ENCODE assay signal across 1 cellular context in genomic region chr2:69030791-69031190, GRCh38.
TF ChIP-seq lines count a peak whose summit lies in the region.

No MANE protein-coding gene starts in this region.

TF ChIP-seq in K562, 482 proteins besides CTCF, POLR2A, EP300 and RAD21:
- TF ChIP-seq PKNOX1 (IDR thresholded peaks at IDR 0.05) (no peak), ZNF75A (CRISPR knock-in tag; IDR thresholded peaks at IDR 0.05) (no peak), XRCC4 (IDR thresholded peaks at IDR 0.05; ENCODE audit: extremely low read depth, insufficient read depth, insufficient read length) (no peak), ARHGAP35 (IDR thresholded peaks at IDR 0.05; ENCODE audit: partially characterized antibody) (no peak), HNRNPLL (IDR thresholded peaks at IDR 0.05; ENCODE audit: low read depth, low read length, poor library complexity, severe bottlenecking) (no peak), FOXA3 (CRISPR knock-in tag; conservative IDR thresholded peaks at IDR 0.05 in 1 of 2, IDR thresholded peaks at IDR 0.05 in 1 of 2) (no peak), GTF2A2 (tag; IDR thresholded peaks at IDR 0.05) (no peak), CBFB (CRISPR knock-in tag; IDR thresholded peaks at IDR 0.05) (no peak)
- TF ChIP-seq, protein P1, sequence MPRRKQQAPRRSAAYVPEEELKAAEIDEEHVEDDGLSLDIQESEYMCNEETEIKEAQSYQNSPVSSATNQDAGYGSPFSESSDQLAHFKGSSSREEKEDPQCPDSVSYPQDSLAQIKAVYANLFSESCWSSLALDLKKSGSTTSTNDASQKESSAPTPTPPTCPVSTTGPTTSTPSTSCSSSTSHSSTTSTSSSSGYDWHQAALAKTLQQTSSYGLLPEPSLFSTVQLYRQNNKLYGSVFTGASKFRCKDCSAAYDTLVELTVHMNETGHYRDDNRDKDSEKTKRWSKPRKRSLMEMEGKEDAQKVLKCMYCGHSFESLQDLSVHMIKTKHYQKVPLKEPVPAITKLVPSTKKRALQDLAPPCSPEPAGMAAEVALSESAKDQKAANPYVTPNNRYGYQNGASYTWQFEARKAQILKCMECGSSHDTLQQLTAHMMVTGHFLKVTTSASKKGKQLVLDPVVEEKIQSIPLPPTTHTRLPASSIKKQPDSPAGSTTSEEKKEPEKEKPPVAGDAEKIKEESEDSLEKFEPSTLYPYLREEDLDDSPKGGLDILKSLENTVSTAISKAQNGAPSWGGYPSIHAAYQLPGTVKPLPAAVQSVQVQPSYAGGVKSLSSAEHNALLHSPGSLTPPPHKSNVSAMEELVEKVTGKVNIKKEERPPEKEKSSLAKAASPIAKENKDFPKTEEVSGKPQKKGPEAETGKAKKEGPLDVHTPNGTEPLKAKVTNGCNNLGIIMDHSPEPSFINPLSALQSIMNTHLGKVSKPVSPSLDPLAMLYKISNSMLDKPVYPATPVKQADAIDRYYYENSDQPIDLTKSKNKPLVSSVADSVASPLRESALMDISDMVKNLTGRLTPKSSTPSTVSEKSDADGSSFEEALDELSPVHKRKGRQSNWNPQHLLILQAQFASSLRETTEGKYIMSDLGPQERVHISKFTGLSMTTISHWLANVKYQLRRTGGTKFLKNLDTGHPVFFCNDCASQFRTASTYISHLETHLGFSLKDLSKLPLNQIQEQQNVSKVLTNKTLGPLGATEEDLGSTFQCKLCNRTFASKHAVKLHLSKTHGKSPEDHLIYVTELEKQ (CRISPR knock-in tag; IDR thresholded peaks at IDR 0.05): no peak
- TF ChIP-seq, protein P2, sequence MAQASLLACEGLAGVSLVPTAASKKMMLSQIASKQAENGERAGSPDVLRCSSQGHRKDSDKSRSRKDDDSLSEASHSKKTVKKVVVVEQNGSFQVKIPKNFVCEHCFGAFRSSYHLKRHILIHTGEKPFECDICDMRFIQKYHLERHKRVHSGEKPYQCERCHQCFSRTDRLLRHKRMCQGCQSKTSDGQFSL (CRISPR knock-in tag; IDR thresholded peaks at IDR 0.05): no peak
- TF ChIP-seq, protein P2 (tag; IDR thresholded peaks at IDR 0.05): no peak
- TF ChIP-seq, protein P3, sequence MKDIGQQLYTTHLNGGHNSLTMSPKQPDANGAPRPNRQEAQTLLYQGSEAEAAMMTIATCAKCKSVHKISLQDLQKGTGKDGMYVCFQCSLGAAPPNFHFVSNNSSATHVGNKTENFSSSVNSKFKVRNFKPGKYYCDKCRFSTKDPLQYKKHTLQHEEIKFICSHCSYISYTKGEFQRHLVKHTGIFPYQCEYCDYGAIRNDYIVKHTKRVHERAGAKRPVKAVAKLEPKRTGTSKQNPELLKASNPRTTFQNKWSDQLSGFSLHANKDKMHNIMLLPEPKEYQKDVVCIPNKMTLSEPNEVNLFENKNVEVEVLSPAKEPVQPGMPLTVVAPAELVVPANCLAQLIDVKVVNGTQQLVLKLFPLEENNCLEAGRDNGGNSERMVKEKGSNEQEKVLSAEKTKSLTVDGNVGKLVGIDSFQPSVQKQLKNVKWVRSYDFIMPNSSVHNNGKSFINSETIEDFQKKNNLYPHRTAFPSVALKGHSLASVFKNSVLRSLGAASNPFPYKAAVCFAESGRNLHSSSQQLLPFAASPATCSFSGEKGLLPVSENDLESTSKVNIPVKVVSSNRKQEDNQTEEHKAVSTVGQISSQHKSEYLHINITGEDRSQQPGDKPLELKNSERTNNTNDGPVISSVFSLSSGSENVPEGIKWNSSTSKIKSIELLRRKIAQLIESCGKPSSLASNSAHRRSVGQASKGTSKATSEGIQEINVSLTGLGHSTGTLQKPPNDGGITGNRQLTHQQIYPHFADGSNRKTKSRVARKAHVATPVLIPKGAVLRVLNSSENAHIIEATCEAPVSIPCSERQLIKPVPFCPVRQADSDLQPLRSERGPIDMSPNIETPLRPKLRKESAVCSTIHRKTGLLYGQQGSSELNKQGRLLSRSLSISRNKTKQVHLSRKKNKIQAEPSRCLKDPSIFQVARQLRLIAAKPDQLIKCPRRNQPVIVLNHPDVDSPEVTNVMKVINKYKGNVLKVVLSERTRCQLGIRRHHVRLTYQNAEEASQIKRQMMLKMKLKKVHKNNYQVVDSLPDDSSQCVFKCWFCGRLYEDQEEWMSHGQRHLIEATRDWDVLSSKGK (CRISPR knock-in tag; IDR thresholded peaks at IDR 0.05): no peak
